17 cellular contexts compared by ENCODE assay signal in genomic region chr11:33310720-33311500, GRCh38. TPM values are rescaled to one million over a fixed set of nuclear protein-coding genes. Genes with fewer than 3 reads are reported as not detected.
DNase-seq lines count a peak whose midpoint lies in the region; FAIRE-seq and TF ChIP-seq lines count a peak whose summit lies in the region.
"Had no signal": no experiment of that assay in that cellular context is flagged by ENCODE, and none has a peak within 500 bp of the region (broad histone marks: within the 10 kb centered on the region; RNA-seq: fewer than 3 reads in every experiment).

No MANE protein-coding gene starts in this region.

- H3K9ac ChIP-seq in astrocyte (ENCODE audit: low read length) = no peak overlapping the region

- 89 to 95% (median 93%) methylated on average over 9 of the region's 9 CpGs for WGBS in spleen, 5 donors

- peaks cover 86% of the 10 kb centered on the region for H4K20me1 ChIP-seq in astrocyte (ENCODE audit: insufficient read depth, low read length)

- H3K4me2 ChIP-seq in astrocyte (ENCODE audit: low read length) = peak overlapping the region; percentile 28

- H3K36me3 Mint-ChIP-seq in astrocyte (ENCODE audit: low read depth, unreplicated experiment) = no peaks in the 10 kb centered on the region

- H3K36me3 ChIP-seq in astrocyte (ENCODE audit: insufficient read depth, low read length) (no peaks in the 10 kb centered on the region), spleen (peaks cover 0 to 4% (median 0%) of the 10 kb centered on the region in 6 donors)

- no peak overlapping the region for H2AFZ ChIP-seq in astrocyte (ENCODE audit: low read depth, low read length)

- no peak overlapping the region for H3K4me3 ChIP-seq in astrocyte (ENCODE audit: insufficient read depth, low read depth, low read length)
- no peak overlapping the region for H3K4me3 ChIP-seq in spleen
- H3K4me3 ChIP-seq: lung had no signal

- DNase-seq in A172 (ENCODE audit: low spot score) = peak; percentile 11
- DNase-seq in H54 (ENCODE audit: insufficient read length, low spot score) = no peak
- peak; percentile 66 for DNase-seq in astrocyte (ENCODE audit: low read depth)
- peak; percentile 15 for DNase-seq in kidney glomerular epithelial cell (lab: John Stamatoyannopoulos, UW)
- no peak for DNase-seq in anterior cingulate cortex (lab: John Stamatoyannopoulos, UW)
- DNase-seq in HTR-8/SVneo (ENCODE audit: insufficient read length, low spot score) = no peak
- no peak for DNase-seq in NCI-H2029 (lab: John Stamatoyannopoulos, UW)
- no peak for DNase-seq in spleen
- DNase-seq: DMS79; effector memory CD4-positive, alpha-beta T cell; NCI-H1436 treated with DMSO at 0.1 percent for 48 hours; NCI-H82; SHP77; stimulated activated CD4-positive, alpha-beta T cell treated with anti-CD3 and anti-CD28 coated beads, Interleukin-4, amount 100 ng/mL, for 24 hours; stimulated activated naive B cell treated with anti-CD40 and anti-IgM and Interleukin-4, amounts not matched to agents 10 μg/mL and 1 μg/mL and 100 μg/mL, for 72 hours had no signal

- peaks cover 13% of the 10 kb centered on the region for H3K4me1 ChIP-seq in astrocyte (ENCODE audit: insufficient read depth, low read length)
- peaks cover 0 to 73% (median 25%) of the 10 kb centered on the region in 6 donors for H3K4me1 ChIP-seq in spleen

- FAIRE-seq in H54 (lab: Jason Lieb, UNC) = peak; percentile 6
- FAIRE-seq in astrocyte (lab: Jason Lieb, UNC) = no peak
- FAIRE-seq in HTR-8/SVneo (lab: Jason Lieb, UNC) = no peak
- FAIRE-seq: HepG2 had no signal

- peak overlapping the region; percentile 15 for H3K4me3 Mint-ChIP-seq in astrocyte (ENCODE audit: unreplicated experiment)
- H3K4me3 Mint-ChIP-seq: stimulated activated naive B cell treated with anti-CD40 and anti-IgM and Interleukin-4, amounts not matched to agents 10 μg/mL and 1 μg/mL and 100 μg/mL, for 72 hours had no signal

- no peak for TF ChIP-seq CTCF in astrocyte (IDR thresholded peaks at IDR 0.05; ENCODE audit: insufficient read depth, low read depth, low read length)
- TF ChIP-seq CTCF in spleen (IDR thresholded peaks at IDR 0.05 in 8 of 11, conservative IDR thresholded peaks at IDR 0.05 in 3 of 11) = no peak

- H3K27ac ChIP-seq in astrocyte (ENCODE audit: low read depth, low read length) = no peak overlapping the region
- no peak overlapping the region for H3K27ac ChIP-seq in spleen

- H3K9me3 Mint-ChIP-seq in astrocyte (ENCODE audit: unreplicated experiment) = no peaks in the 10 kb centered on the region
- H3K9me3 Mint-ChIP-seq: stimulated activated naive B cell treated with anti-CD40 and anti-IgM and Interleukin-4, amounts not matched to agents 10 μg/mL and 1 μg/mL and 100 μg/mL, for 72 hours had no signal

- no peaks in the 10 kb centered on the region for H3K27me3 Mint-ChIP-seq in astrocyte (ENCODE audit: low read depth, unreplicated experiment)
- H3K27me3 Mint-ChIP-seq: stimulated activated naive B cell treated with anti-CD40 and anti-IgM and Interleukin-4, amounts not matched to agents 10 μg/mL and 1 μg/mL and 100 μg/mL, for 72 hours had no signal

- H3K27ac Mint-ChIP-seq in astrocyte (ENCODE audit: unreplicated experiment) = peak overlapping the region; percentile 79
- H3K27ac Mint-ChIP-seq: stimulated activated naive B cell treated with anti-CD40 and anti-IgM and Interleukin-4, amounts not matched to agents 10 μg/mL and 1 μg/mL and 100 μg/mL, for 72 hours had no signal

- H3K4me1 Mint-ChIP-seq in astrocyte (ENCODE audit: low read depth, unreplicated experiment) = peaks cover 27% of the 10 kb centered on the region

- H3K9me3 ChIP-seq in astrocyte (ENCODE audit: insufficient read depth, low read depth, low read length) (no peaks in the 10 kb centered on the region), spleen (no peaks in the 10 kb centered on the region)

- peaks cover 96% of the 10 kb centered on the region for H3K79me2 ChIP-seq in astrocyte (ENCODE audit: insufficient read depth, low read length)

- H3K27me3 ChIP-seq in astrocyte (ENCODE audit: insufficient read depth, low read length) = no peaks in the 10 kb centered on the region
- no peaks in the 10 kb centered on the region for H3K27me3 ChIP-seq in spleen (replicated peaks in 1 of 7)

- intact Hi-C loops in spleen (cut with DNase I; ENCODE audit: low total_unique reads) = no loop called here

- TF ChIP-seq POLR2A in H54 (IDR thresholded peaks at IDR 0.05; ENCODE audit: low read depth, low read length) (no peak), spleen (IDR thresholded peaks at IDR 0.05) (no peak)

RNA-seq across cellular contexts. Expression of gene HIPK3, which starts 53.7 kb away (rescaled TPM):
- total RNA-seq in A172 (2014; rRNA removed; shearing (Covaris generic)) = 48.7 and 50.5 TPM in 2 replicates
- total RNA-seq in astrocyte (73.2 and 78.5 TPM in 2 replicates), spleen (100 to 1,000 TPM; 112 to 192 (median 135) TPM)
- 10 to 100 TPM; 11.5 to 17.1 (median 12.8) TPM for polyA plus RNA-seq in spleen

Comparison
In these comparisons a context has a peak if more than half of its experiments do, and no peak if none do; other contexts are left out.
1. DNase-seq: peak in A172 (single experiment), astrocyte (single experiment) and kidney glomerular epithelial cell (single experiment); none in H54 (single experiment), anterior cingulate cortex (0 of 58), HTR-8/SVneo (single experiment), NCI-H2029 (single experiment) and spleen (single experiment).